ENCODE assay signal across 1 cellular context in genomic region chr2:30219886-30220478, GRCh38.
TF ChIP-seq lines count a peak whose summit lies in the region.

No MANE protein-coding gene starts in this region.

TF ChIP-seq in H1, 55 proteins besides CTCF, POLR2A, EP300 and RAD21 (continued from another document):
- TF ChIP-seq KDM5A (IDR thresholded peaks at IDR 0.05; ENCODE audit: low read length) (no peak), POU5F1 (IDR thresholded peaks at IDR 0.05; ENCODE audit: low read depth, low read length) (no peak), BRCA1 (IDR thresholded peaks at IDR 0.05; ENCODE audit: low read depth, low read length) (no peak), BACH1 (IDR thresholded peaks at IDR 0.05; ENCODE audit: low read length) (no peak), CHD7 (IDR thresholded peaks at IDR 0.05; ENCODE audit: insufficient replicate concordance, low read length) (no peak), USF2 (IDR thresholded peaks at IDR 0.05; ENCODE audit: low read length) (no peak), TAF7 (optimal IDR thresholded peaks at IDR 0.05; ENCODE audit: borderline replicate concordance, low read depth, low read length) (no peak), SIRT6 (IDR thresholded peaks at IDR 0.05; ENCODE audit: low read length) (no peak), ATF3 (IDR thresholded peaks at IDR 0.05; ENCODE audit: insufficient read depth, low read depth, low read length) (no peak), CBX5 (IDR thresholded peaks at IDR 0.05; ENCODE audit: low read depth, low read length) (no peak), YY1 (IDR thresholded peaks at IDR 0.05; ENCODE audit: low read depth, low read length) (no peak), MAX (IDR thresholded peaks at IDR 0.05) (no peak), TCF12 (IDR thresholded peaks at IDR 0.05; ENCODE audit: low read depth, low read length) (no peak), KDM4A (IDR thresholded peaks at IDR 0.05; ENCODE audit: low read depth, low read length, severe bottlenecking) (no peak), CBX8 (IDR thresholded peaks at IDR 0.05; ENCODE audit: borderline replicate concordance, low read depth, low read length) (no peak), FOSL1 (IDR thresholded peaks at IDR 0.05; ENCODE audit: insufficient read depth, low read depth, low read length) (no peak), GTF2F1 (IDR thresholded peaks at IDR 0.05; ENCODE audit: borderline replicate concordance, low read depth, low read length) (no peak)
TF ChIP-seq in H1: peak in this region for 0.
